Comparison of ENCODE assay signal across 22 cellular contexts in genomic region chr22:46136539-46137217, GRCh38.
"Had no signal": no experiment of that assay in that cellular context is flagged by ENCODE, and none has a peak within 500 bp of the region (broad histone marks: within the 10 kb centered on the region; RNA-seq: fewer than 3 reads in every experiment).

No MANE protein-coding gene starts in this region.

- H3K9me3 Mint-ChIP-seq: activated naive CD4-positive, alpha-beta T cell treated with anti-CD3 and anti-CD28 coated beads, Interleukin-2, amount 50 U/mL, for 24 hours; naive thymus-derived CD8-positive, alpha-beta T cell; stimulated activated memory B cell treated with anti-CD40 and anti-IgM and Interleukin-4, amounts not matched to agents 10 μg/mL and 1 μg/mL and 100 μg/mL, for 72 hours; T-helper 1 cell treated with Interleukin-12 subunit alpha and Interleukin-12 subunit beta and Interleukin-4 antibody, amounts not matched to agents 30 μg/mL and 1 μg/mL, for 36 hours; WTC11 had no signal

- H3K36me3 Mint-ChIP-seq: activated naive CD4-positive, alpha-beta T cell treated with anti-CD3 and anti-CD28 coated beads, Interleukin-2, amount 50 U/mL, for 24 hours; brain; naive thymus-derived CD8-positive, alpha-beta T cell; stimulated activated memory B cell treated with anti-CD40 and anti-IgM and Interleukin-4, amounts not matched to agents 10 μg/mL and 1 μg/mL and 100 μg/mL, for 72 hours; WTC11 had no signal

- H3K4me3 ChIP-seq: stomach, suprapubic skin, tibial nerve had no signal

- H3K27ac ChIP-seq: foreskin keratinocyte, neutrophil, parathyroid adenoma, stomach, suprapubic skin had no signal

- H2AFZ ChIP-seq: parathyroid adenoma had no signal

- H3K9me3 ChIP-seq: neutrophil, stomach, suprapubic skin, tibial nerve had no signal

- H3K79me2 ChIP-seq: parathyroid adenoma had no signal

- FAIRE-seq: colon, islet of Langerhans, small intestine had no signal

- H3K9ac ChIP-seq: parathyroid adenoma had no signal

- ATAC-seq: foreskin keratinocyte; naive thymus-derived CD8-positive, alpha-beta T cell; stimulated activated memory B cell treated with anti-CD40 and anti-IgM and Interleukin-4, amounts not matched to agents 10 μg/mL and 1 μg/mL and 100 μg/mL, for 72 hours; WTC11 had no signal

- H3K4me1 ChIP-seq: foreskin keratinocyte, suprapubic skin had no signal

- H3K4me1 Mint-ChIP-seq: activated naive CD4-positive, alpha-beta T cell treated with anti-CD3 and anti-CD28 coated beads, Interleukin-2, amount 50 U/mL, for 24 hours; WTC11 had no signal

- DNase-seq: activated gamma-delta T cell treated with Interleukin-2 at 50 U/mL for 16 hours; activated T-cell treated with anti-CD3 and anti-CD28 coated beads, Interleukin-2, amount 50 U/mL, for 1 hour; central memory CD4-positive, alpha-beta T cell; effector memory CD4-positive, alpha-beta T cell; foreskin keratinocyte; head of caudate nucleus; small intestine; stimulated activated CD4-positive, alpha-beta T cell treated with anti-CD3 and anti-CD28 coated beads, Interleukin-15, amount 100 ng/mL, for 24 hours; stomach; T1000 had no signal

- H3K27ac Mint-ChIP-seq: activated naive CD4-positive, alpha-beta T cell treated with anti-CD3 and anti-CD28 coated beads, Interleukin-2, amount 50 U/mL, for 24 hours; stimulated activated memory B cell treated with anti-CD40 and anti-IgM and Interleukin-4, amounts not matched to agents 10 μg/mL and 1 μg/mL and 100 μg/mL, for 72 hours; T-helper 1 cell treated with Interleukin-12 subunit alpha and Interleukin-12 subunit beta and Interleukin-4 antibody, amounts not matched to agents 30 μg/mL and 1 μg/mL, for 36 hours had no signal

- H3K4me3 Mint-ChIP-seq: activated naive CD4-positive, alpha-beta T cell treated with anti-CD3 and anti-CD28 coated beads, Interleukin-2, amount 50 U/mL, for 24 hours; brain; naive thymus-derived CD8-positive, alpha-beta T cell; stimulated activated memory B cell treated with anti-CD40 and anti-IgM and Interleukin-4, amounts not matched to agents 10 μg/mL and 1 μg/mL and 100 μg/mL, for 72 hours; T-helper 1 cell treated with Interleukin-12 subunit alpha and Interleukin-12 subunit beta and Interleukin-4 antibody, amounts not matched to agents 30 μg/mL and 1 μg/mL, for 36 hours; WTC11 had no signal

- H3K27me3 Mint-ChIP-seq: activated naive CD4-positive, alpha-beta T cell treated with anti-CD3 and anti-CD28 coated beads, Interleukin-2, amount 50 U/mL, for 24 hours; naive thymus-derived CD8-positive, alpha-beta T cell; stimulated activated memory B cell treated with anti-CD40 and anti-IgM and Interleukin-4, amounts not matched to agents 10 μg/mL and 1 μg/mL and 100 μg/mL, for 72 hours had no signal

- H3K27me3 ChIP-seq: neutrophil, stomach, suprapubic skin, tibial nerve had no signal

- H3K36me3 ChIP-seq: neutrophil, stomach, suprapubic skin, tibial nerve had no signal
